In genomic region chr2:60337142-60337497, GRCh38 we compare ENCODE assay signal across 14 cellular contexts.
DNase-seq lines count a peak whose midpoint lies in the region; ATAC-seq and TF ChIP-seq lines count a peak whose summit lies in the region.
"Had no signal": no experiment of that assay in that cellular context is flagged by ENCODE, and none has a peak within 500 bp of the region (broad histone marks: within the 10 kb centered on the region; RNA-seq: fewer than 3 reads in every experiment).

No MANE protein-coding gene starts in this region.

- H3K4me3 ChIP-seq in right atrium auricular region, result no peak overlapping the region
- H3K4me3 ChIP-seq: tibial nerve had no signal

- no peaks in the 10 kb centered on the region for H3K36me3 ChIP-seq in right atrium auricular region
- H3K36me3 ChIP-seq: brain microvascular endothelial cell, tibial nerve had no signal

- H3K27ac ChIP-seq in right atrium auricular region, result no peak overlapping the region
- H3K27ac ChIP-seq: brain microvascular endothelial cell, tibial nerve had no signal

- TF ChIP-seq CTCF in right atrium auricular region (IDR thresholded peaks at IDR 0.05) (peak in 1 of 2 donors; percentile 47), endothelial cell (IDR thresholded peaks at IDR 0.05; ENCODE audit: unreplicated experiment) (no peak), chondrocyte (IDR thresholded peaks at IDR 0.05) (no peak)

- ATAC-seq in Right ventricle myocardium superior (ENCODE audit: poor library complexity), result peak; percentile 87
- no peak for ATAC-seq in left lobe of liver
- ATAC-seq in HG02763 (IDR thresholded peaks at IDR 0.05; ENCODE audit: unreplicated experiment), result no peak
- ATAC-seq: natural killer cell had no signal

- in situ Hi-C loops in KBM-7 (cut with MboI; ENCODE audit: low pct_unique_long_range_greater_than_20kb, low sequenced_read_pairs), result no loop called here

- no peaks in the 10 kb centered on the region for H3K4me1 ChIP-seq in right atrium auricular region

- no peak overlapping the region for H3K4me3 Mint-ChIP-seq in endothelial cell (ENCODE audit: unreplicated experiment)
- H3K4me3 Mint-ChIP-seq in chondrocyte (ENCODE audit: unreplicated experiment), result no peak overlapping the region
- H3K4me3 Mint-ChIP-seq: natural killer cell had no signal

- no peak overlapping the region for H3K27ac Mint-ChIP-seq in endothelial cell (ENCODE audit: unreplicated experiment)
- no peak overlapping the region for H3K27ac Mint-ChIP-seq in chondrocyte (ENCODE audit: unreplicated experiment)
- H3K27ac Mint-ChIP-seq: natural killer cell had no signal

- no peaks in the 10 kb centered on the region for H3K27me3 ChIP-seq in right atrium auricular region
- H3K27me3 ChIP-seq: brain microvascular endothelial cell, tibial nerve had no signal

- intact Hi-C loops in Right ventricle myocardium superior (cut with DNase I), result loop anchor here (5.0 kb wide), 1 partner anchor 215 kb away; the partner anchor contains the start of gene BCL11A

- H3K4me1 Mint-ChIP-seq in endothelial cell (ENCODE audit: unreplicated experiment), result no peaks in the 10 kb centered on the region
- peaks cover 3% of the 10 kb centered on the region for H3K4me1 Mint-ChIP-seq in chondrocyte (ENCODE audit: low read depth)
- H3K4me1 Mint-ChIP-seq: natural killer cell had no signal

- no peaks in the 10 kb centered on the region for H3K9me3 ChIP-seq in right atrium auricular region
- H3K9me3 ChIP-seq: tibial nerve had no signal

- H3K36me3 Mint-ChIP-seq in endothelial cell (ENCODE audit: low read depth, unreplicated experiment), result no peaks in the 10 kb centered on the region
- H3K36me3 Mint-ChIP-seq in chondrocyte (ENCODE audit: low read depth), result no peaks in the 10 kb centered on the region
- H3K36me3 Mint-ChIP-seq: natural killer cell had no signal

- H3K27me3 Mint-ChIP-seq in endothelial cell (ENCODE audit: unreplicated experiment), result no peaks in the 10 kb centered on the region
- peaks cover 3% of the 10 kb centered on the region for H3K27me3 Mint-ChIP-seq in chondrocyte (ENCODE audit: low read depth)

- peak; percentile 51 for DNase-seq in Right ventricle myocardium superior
- no peak for DNase-seq in right atrium auricular region (ENCODE audit: low spot score)
- DNase-seq in KBM-7, result peak; percentile 13
- peak; percentile 23 for DNase-seq in endothelial cell (ENCODE audit: low spot score)
- no peak for DNase-seq in left lobe of liver (ENCODE audit: low spot score)
- DNase-seq in chondrocyte (ENCODE audit: low spot score), result no peak
- DNase-seq in NCI-H2029 (lab: John Stamatoyannopoulos, UW), result no peak
- DNase-seq: brain microvascular endothelial cell; natural killer cell; NCI-H146; SIG-M5; stimulated activated CD4-positive, alpha-beta T cell treated with anti-CD3 and anti-CD28 coated beads, Interleukin-4, amount 100 ng/mL, for 24 hours had no signal

- no peaks in the 10 kb centered on the region for H3K9me3 Mint-ChIP-seq in endothelial cell (ENCODE audit: unreplicated experiment)
- no peaks in the 10 kb centered on the region for H3K9me3 Mint-ChIP-seq in chondrocyte (ENCODE audit: low read depth)
- H3K9me3 Mint-ChIP-seq: natural killer cell had no signal

Comparison
In these comparisons a context has a peak if more than half of its experiments do, and no peak if none do; other contexts are left out.
1. DNase-seq: peak in Right ventricle myocardium superior (single experiment), KBM-7 (single experiment) and endothelial cell (single experiment); none in right atrium auricular region (single experiment), left lobe of liver (single experiment), chondrocyte (single experiment) and NCI-H2029 (single experiment).